Comparison of ENCODE assay signal across 13 cellular contexts in the genomic region with DNA sequence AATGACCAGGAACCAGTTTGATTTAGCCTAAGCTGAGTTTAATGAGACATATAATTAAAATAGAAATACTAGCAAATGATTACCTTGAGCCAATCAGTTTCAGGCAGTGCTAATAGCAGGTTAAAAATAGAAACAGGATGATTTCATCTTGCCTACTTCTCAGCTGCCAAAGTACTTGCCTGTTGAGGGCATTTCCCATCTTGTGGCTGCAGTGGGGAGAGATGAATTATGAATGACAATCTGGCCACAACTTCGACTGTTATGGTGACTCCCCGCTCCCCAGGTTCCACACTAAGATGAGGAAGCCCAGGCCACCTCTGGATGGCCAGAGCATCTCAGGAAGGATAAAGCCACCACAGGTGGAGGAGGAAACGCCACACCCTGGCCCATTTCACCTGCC. TPM values are rescaled to one million over a fixed set of nuclear protein-coding genes. Genes with fewer than 3 reads are reported as not detected.
DNase-seq lines count a peak whose midpoint lies in the region; ATAC-seq and TF ChIP-seq lines count a peak whose summit lies in the region.
"Had no signal": no experiment of that assay in that cellular context is flagged by ENCODE, and none has a peak within 500 bp of the region (broad histone marks: within the 10 kb centered on the region; RNA-seq: fewer than 3 reads in every experiment).

No MANE protein-coding gene starts in this region.

- H3K27me3 Mint-ChIP-seq in activated T-helper 2 cell treated with anti-CD3 and anti-CD28 coated beads, Interferon-gamma antibody, Interleukin-2, Interleukin-4, amounts not matched to agents 10 μg/mL and 5 μg/mL and 100 μg/mL, durations not matched to agents 14 hours and 24 hours and 36 hours (ENCODE audit: low read depth), result no peaks in the 10 kb centered on the region
- H3K27me3 Mint-ChIP-seq in stimulated activated memory B cell treated with anti-CD40 and anti-IgM and Interleukin-4, amounts not matched to agents 10 μg/mL and 1 μg/mL and 100 μg/mL, for 72 hours, result no peaks in the 10 kb centered on the region
- H3K27me3 Mint-ChIP-seq: activated CD4-positive, alpha-beta T cell treated with anti-CD3 and anti-CD28 coated beads, Interleukin-2, amount 10 ng/mL, durations not matched to agents 7 days and 5 days had no signal

- no peak overlapping the region for H3K4me3 ChIP-seq in lower lobe of right lung
- H3K4me3 ChIP-seq: tibial artery had no signal

- no peaks in the 10 kb centered on the region for H3K27me3 ChIP-seq in lower lobe of right lung (ENCODE audit: low read depth)
- H3K27me3 ChIP-seq: tibial artery had no signal

- no peak overlapping the region for H3K27ac ChIP-seq in lower lobe of right lung
- H3K27ac ChIP-seq: HL-60, tibial artery had no signal

- TF ChIP-seq CTCF in lower lobe of right lung (IDR thresholded peaks at IDR 0.05), result no peak

- H3K4me3 Mint-ChIP-seq in activated T-helper 2 cell treated with anti-CD3 and anti-CD28 coated beads, Interferon-gamma antibody, Interleukin-2, Interleukin-4, amounts not matched to agents 10 μg/mL and 5 μg/mL and 100 μg/mL, durations not matched to agents 14 hours and 24 hours and 36 hours (ENCODE audit: low read depth), result no peak overlapping the region
- no peak overlapping the region for H3K4me3 Mint-ChIP-seq in stimulated activated memory B cell treated with anti-CD40 and anti-IgM and Interleukin-4, amounts not matched to agents 10 μg/mL and 1 μg/mL and 100 μg/mL, for 72 hours
- H3K4me3 Mint-ChIP-seq: activated CD4-positive, alpha-beta T cell treated with anti-CD3 and anti-CD28 coated beads, Interleukin-2, amount 10 ng/mL, durations not matched to agents 7 days and 5 days; CD8-positive, alpha-beta T cell had no signal

- DNase-seq in GDM1 (lab: John Stamatoyannopoulos, UW), result peak; percentile 21
- DNase-seq in activated T-helper 2 cell treated with anti-CD3 and anti-CD28 coated beads, Interferon-gamma antibody, Interleukin-2, Interleukin-4, amounts not matched to agents 10 μg/mL and 5 μg/mL and 100 μg/mL, durations not matched to agents 14 hours and 24 hours and 36 hours (ENCODE audit: low spot score), result no peak
- no peak for DNase-seq in lower lobe of right lung
- no peak for DNase-seq in HuH-7.5 (ENCODE audit: low spot score)
- DNase-seq in NCI-H446 (lab: John Stamatoyannopoulos, UW), result no peak
- DNase-seq: activated CD4-positive, alpha-beta T cell treated with anti-CD3 and anti-CD28 coated beads, Interleukin-2, amount 10 ng/mL, durations not matched to agents 7 days and 5 days; CD8-positive, alpha-beta T cell; NCI-H187; tibial artery had no signal

- H3K36me3 ChIP-seq in lower lobe of right lung, result no peaks in the 10 kb centered on the region
- H3K36me3 ChIP-seq: tibial artery had no signal

- H3K27ac Mint-ChIP-seq in activated T-helper 2 cell treated with anti-CD3 and anti-CD28 coated beads, Interferon-gamma antibody, Interleukin-2, Interleukin-4, amounts not matched to agents 10 μg/mL and 5 μg/mL and 100 μg/mL, durations not matched to agents 14 hours and 24 hours and 36 hours, result peak overlapping the region; percentile 11
- no peak overlapping the region for H3K27ac Mint-ChIP-seq in stimulated activated memory B cell treated with anti-CD40 and anti-IgM and Interleukin-4, amounts not matched to agents 10 μg/mL and 1 μg/mL and 100 μg/mL, for 72 hours
- H3K27ac Mint-ChIP-seq: CD8-positive, alpha-beta T cell had no signal

- H3K9me3 Mint-ChIP-seq in activated T-helper 2 cell treated with anti-CD3 and anti-CD28 coated beads, Interferon-gamma antibody, Interleukin-2, Interleukin-4, amounts not matched to agents 10 μg/mL and 5 μg/mL and 100 μg/mL, durations not matched to agents 14 hours and 24 hours and 36 hours, result peaks cover 12% of the 10 kb centered on the region
- peaks cover 6% of the 10 kb centered on the region for H3K9me3 Mint-ChIP-seq in stimulated activated memory B cell treated with anti-CD40 and anti-IgM and Interleukin-4, amounts not matched to agents 10 μg/mL and 1 μg/mL and 100 μg/mL, for 72 hours
- H3K9me3 Mint-ChIP-seq: activated CD4-positive, alpha-beta T cell treated with anti-CD3 and anti-CD28 coated beads, Interleukin-2, amount 10 ng/mL, durations not matched to agents 7 days and 5 days had no signal

- no peaks in the 10 kb centered on the region for H3K9me3 ChIP-seq in lower lobe of right lung
- H3K9me3 ChIP-seq: tibial artery had no signal

- peak; percentile 60 for ATAC-seq in GM19372 (IDR thresholded peaks at IDR 0.05; ENCODE audit: low read depth, unreplicated experiment)
- peak; percentile 58 for ATAC-seq in HG03064 (IDR thresholded peaks at IDR 0.05; ENCODE audit: low read depth, unreplicated experiment)
- ATAC-seq in lower lobe of right lung, result no peak
- no peak for ATAC-seq in stimulated activated memory B cell treated with anti-CD40 and anti-IgM and Interleukin-4, amounts not matched to agents 10 μg/mL and 1 μg/mL and 100 μg/mL, for 72 hours
- ATAC-seq: CD8-positive, alpha-beta T cell had no signal

- peaks cover 32% of the 10 kb centered on the region for H3K4me1 Mint-ChIP-seq in activated T-helper 2 cell treated with anti-CD3 and anti-CD28 coated beads, Interferon-gamma antibody, Interleukin-2, Interleukin-4, amounts not matched to agents 10 μg/mL and 5 μg/mL and 100 μg/mL, durations not matched to agents 14 hours and 24 hours and 36 hours (ENCODE audit: low read depth)
- H3K4me1 Mint-ChIP-seq in stimulated activated memory B cell treated with anti-CD40 and anti-IgM and Interleukin-4, amounts not matched to agents 10 μg/mL and 1 μg/mL and 100 μg/mL, for 72 hours, result no peaks in the 10 kb centered on the region

- H3K36me3 Mint-ChIP-seq in activated T-helper 2 cell treated with anti-CD3 and anti-CD28 coated beads, Interferon-gamma antibody, Interleukin-2, Interleukin-4, amounts not matched to agents 10 μg/mL and 5 μg/mL and 100 μg/mL, durations not matched to agents 14 hours and 24 hours and 36 hours (ENCODE audit: low read depth), result peaks cover 70% of the 10 kb centered on the region
- peaks cover 6% of the 10 kb centered on the region for H3K36me3 Mint-ChIP-seq in stimulated activated memory B cell treated with anti-CD40 and anti-IgM and Interleukin-4, amounts not matched to agents 10 μg/mL and 1 μg/mL and 100 μg/mL, for 72 hours

- no peaks in the 10 kb centered on the region for H3K4me1 ChIP-seq in lower lobe of right lung

- intact Hi-C loops in activated T-helper 2 cell treated with anti-CD3 and anti-CD28 coated beads, Interferon-gamma antibody, Interleukin-2, Interleukin-4, amounts not matched to agents 10 μg/mL and 5 μg/mL and 100 μg/mL, durations not matched to agents 14 hours and 24 hours and 36 hours (cut with micrococcal nuclease), result no loop called here
- intact Hi-C loops in lower lobe of right lung (cut with DNase I), result no loop called here

RNA-seq across cellular contexts. Expression of gene MBOAT1, which starts 31.3 kb away (rescaled TPM):
- 32.8 and 33.8 TPM in 2 replicates for total RNA-seq in activated T-helper 2 cell treated with anti-CD3 and anti-CD28 coated beads, Interferon-gamma antibody, Interleukin-2, Interleukin-4, amounts not matched to agents 10 μg/mL and 5 μg/mL and 100 μg/mL, durations not matched to agents 14 hours and 24 hours and 36 hours
- total RNA-seq in lower lobe of right lung, result 13.1 TPM

Comparison
In these comparisons a context has a peak if more than half of its experiments do, and no peak if none do; other contexts are left out.
1. ATAC-seq: peak in GM19372 (single experiment) and HG03064 (single experiment); none in lower lobe of right lung (0 of 2) and stimulated activated memory B cell treated with anti-CD40 and anti-IgM and Interleukin-4, amounts not matched to agents 10 μg/mL and 1 μg/mL and 100 μg/mL, for 72 hours (single experiment).